ENCODE assay signal across 2 cellular contexts in the genomic region with DNA sequence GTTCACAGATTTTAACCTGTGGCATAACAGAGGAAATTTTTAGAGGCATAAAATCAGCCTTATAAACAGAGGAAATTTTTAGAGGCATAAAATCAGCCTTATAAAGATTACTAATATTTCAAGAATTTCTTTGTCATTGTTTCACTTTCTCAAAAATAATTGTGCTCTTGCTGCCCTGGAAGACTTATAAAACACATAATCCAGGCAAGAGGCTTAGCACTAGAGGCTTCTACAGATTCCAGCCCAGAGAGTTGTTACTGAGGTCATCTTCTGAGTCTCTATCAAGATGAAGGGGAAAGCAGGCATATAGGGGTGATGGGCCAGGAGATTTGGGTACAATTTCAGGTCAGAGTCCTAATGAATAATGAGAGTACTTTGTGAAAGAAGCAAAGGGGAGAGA.
TF ChIP-seq lines count a peak whose summit lies in the region.

No MANE protein-coding gene starts in this region.

TF ChIP-seq in SK-N-SH, 30 proteins besides CTCF, POLR2A, EP300 and RAD21 (continued from another document):
- TF ChIP-seq, protein P1, sequence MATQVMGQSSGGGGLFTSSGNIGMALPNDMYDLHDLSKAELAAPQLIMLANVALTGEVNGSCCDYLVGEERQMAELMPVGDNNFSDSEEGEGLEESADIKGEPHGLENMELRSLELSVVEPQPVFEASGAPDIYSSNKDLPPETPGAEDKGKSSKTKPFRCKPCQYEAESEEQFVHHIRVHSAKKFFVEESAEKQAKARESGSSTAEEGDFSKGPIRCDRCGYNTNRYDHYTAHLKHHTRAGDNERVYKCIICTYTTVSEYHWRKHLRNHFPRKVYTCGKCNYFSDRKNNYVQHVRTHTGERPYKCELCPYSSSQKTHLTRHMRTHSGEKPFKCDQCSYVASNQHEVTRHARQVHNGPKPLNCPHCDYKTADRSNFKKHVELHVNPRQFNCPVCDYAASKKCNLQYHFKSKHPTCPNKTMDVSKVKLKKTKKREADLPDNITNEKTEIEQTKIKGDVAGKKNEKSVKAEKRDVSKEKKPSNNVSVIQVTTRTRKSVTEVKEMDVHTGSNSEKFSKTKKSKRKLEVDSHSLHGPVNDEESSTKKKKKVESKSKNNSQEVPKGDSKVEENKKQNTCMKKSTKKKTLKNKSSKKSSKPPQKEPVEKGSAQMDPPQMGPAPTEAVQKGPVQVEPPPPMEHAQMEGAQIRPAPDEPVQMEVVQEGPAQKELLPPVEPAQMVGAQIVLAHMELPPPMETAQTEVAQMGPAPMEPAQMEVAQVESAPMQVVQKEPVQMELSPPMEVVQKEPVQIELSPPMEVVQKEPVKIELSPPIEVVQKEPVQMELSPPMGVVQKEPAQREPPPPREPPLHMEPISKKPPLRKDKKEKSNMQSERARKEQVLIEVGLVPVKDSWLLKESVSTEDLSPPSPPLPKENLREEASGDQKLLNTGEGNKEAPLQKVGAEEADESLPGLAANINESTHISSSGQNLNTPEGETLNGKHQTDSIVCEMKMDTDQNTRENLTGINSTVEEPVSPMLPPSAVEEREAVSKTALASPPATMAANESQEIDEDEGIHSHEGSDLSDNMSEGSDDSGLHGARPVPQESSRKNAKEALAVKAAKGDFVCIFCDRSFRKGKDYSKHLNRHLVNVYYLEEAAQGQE (IDR thresholded peaks at IDR 0.05; ENCODE audit: low read depth, low read length) = no peak
- TF ChIP-seq, protein P2, sequence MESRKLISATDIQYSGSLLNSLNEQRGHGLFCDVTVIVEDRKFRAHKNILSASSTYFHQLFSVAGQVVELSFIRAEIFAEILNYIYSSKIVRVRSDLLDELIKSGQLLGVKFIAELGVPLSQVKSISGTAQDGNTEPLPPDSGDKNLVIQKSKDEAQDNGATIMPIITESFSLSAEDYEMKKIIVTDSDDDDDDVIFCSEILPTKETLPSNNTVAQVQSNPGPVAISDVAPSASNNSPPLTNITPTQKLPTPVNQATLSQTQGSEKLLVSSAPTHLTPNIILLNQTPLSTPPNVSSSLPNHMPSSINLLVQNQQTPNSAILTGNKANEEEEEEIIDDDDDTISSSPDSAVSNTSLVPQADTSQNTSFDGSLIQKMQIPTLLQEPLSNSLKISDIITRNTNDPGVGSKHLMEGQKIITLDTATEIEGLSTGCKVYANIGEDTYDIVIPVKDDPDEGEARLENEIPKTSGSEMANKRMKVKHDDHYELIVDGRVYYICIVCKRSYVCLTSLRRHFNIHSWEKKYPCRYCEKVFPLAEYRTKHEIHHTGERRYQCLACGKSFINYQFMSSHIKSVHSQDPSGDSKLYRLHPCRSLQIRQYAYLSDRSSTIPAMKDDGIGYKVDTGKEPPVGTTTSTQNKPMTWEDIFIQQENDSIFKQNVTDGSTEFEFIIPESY (IDR thresholded peaks at IDR 0.05; ENCODE audit: borderline replicate concordance, low read depth) = no peak
- TF ChIP-seq FOSL2 (IDR thresholded peaks at IDR 0.05; ENCODE audit: borderline replicate concordance, low read depth) (no peak), GABPA (IDR thresholded peaks at IDR 0.05; ENCODE audit: low read depth) (no peak), JUND (IDR thresholded peaks at IDR 0.05) (no peak), TAF1 (IDR thresholded peaks at IDR 0.05; ENCODE audit: borderline replicate concordance, low read depth, low read length) (no peak), FOXM1 (IDR thresholded peaks at IDR 0.05; ENCODE audit: low read depth) (no peak), ELF1 (IDR thresholded peaks at IDR 0.05) (no peak), RCOR1 (IDR thresholded peaks at IDR 0.05; ENCODE audit: low read length) (no peak)
- TF ChIP-seq, protein P3, sequence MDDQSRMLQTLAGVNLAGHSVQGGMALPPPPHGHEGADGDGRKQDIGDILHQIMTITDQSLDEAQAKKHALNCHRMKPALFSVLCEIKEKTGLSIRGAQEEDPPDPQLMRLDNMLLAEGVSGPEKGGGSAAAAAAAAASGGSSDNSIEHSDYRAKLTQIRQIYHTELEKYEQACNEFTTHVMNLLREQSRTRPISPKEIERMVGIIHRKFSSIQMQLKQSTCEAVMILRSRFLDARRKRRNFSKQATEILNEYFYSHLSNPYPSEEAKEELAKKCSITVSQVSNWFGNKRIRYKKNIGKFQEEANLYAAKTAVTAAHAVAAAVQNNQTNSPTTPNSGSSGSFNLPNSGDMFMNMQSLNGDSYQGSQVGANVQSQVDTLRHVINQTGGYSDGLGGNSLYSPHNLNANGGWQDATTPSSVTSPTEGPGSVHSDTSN (IDR thresholded peaks at IDR 0.05) = no peak
- TF ChIP-seq, protein P4, sequence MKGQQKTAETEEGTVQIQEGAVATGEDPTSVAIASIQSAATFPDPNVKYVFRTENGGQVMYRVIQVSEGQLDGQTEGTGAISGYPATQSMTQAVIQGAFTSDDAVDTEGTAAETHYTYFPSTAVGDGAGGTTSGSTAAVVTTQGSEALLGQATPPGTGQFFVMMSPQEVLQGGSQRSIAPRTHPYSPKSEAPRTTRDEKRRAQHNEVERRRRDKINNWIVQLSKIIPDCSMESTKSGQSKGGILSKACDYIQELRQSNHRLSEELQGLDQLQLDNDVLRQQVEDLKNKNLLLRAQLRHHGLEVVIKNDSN (IDR thresholded peaks at IDR 0.05; ENCODE audit: borderline replicate concordance, low read depth) = no peak

TF ChIP-seq in SK-N-SH treated with all-trans-retinoic acid at 6 μM for 48 hours, 23 proteins besides CTCF, POLR2A, EP300 and RAD21 (continued from another document):
- TF ChIP-seq, protein P5, sequence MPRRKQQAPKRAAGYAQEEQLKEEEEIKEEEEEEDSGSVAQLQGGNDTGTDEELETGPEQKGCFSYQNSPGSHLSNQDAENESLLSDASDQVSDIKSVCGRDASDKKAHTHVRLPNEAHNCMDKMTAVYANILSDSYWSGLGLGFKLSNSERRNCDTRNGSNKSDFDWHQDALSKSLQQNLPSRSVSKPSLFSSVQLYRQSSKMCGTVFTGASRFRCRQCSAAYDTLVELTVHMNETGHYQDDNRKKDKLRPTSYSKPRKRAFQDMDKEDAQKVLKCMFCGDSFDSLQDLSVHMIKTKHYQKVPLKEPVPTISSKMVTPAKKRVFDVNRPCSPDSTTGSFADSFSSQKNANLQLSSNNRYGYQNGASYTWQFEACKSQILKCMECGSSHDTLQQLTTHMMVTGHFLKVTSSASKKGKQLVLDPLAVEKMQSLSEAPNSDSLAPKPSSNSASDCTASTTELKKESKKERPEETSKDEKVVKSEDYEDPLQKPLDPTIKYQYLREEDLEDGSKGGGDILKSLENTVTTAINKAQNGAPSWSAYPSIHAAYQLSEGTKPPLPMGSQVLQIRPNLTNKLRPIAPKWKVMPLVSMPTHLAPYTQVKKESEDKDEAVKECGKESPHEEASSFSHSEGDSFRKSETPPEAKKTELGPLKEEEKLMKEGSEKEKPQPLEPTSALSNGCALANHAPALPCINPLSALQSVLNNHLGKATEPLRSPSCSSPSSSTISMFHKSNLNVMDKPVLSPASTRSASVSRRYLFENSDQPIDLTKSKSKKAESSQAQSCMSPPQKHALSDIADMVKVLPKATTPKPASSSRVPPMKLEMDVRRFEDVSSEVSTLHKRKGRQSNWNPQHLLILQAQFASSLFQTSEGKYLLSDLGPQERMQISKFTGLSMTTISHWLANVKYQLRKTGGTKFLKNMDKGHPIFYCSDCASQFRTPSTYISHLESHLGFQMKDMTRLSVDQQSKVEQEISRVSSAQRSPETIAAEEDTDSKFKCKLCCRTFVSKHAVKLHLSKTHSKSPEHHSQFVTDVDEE (CRISPR knock-in tag; IDR thresholded peaks at IDR 0.05) = no peak
- TF ChIP-seq SNAI2 (CRISPR knock-in tag; IDR thresholded peaks at IDR 0.05) = no peak
- TF ChIP-seq ZNF565 (CRISPR knock-in tag; conservative IDR thresholded peaks at IDR 0.05; ENCODE audit: low read depth) = no peak
- no peak for TF ChIP-seq GLIS3 (CRISPR knock-in tag; IDR thresholded peaks at IDR 0.05)
- TF ChIP-seq, protein P6, sequence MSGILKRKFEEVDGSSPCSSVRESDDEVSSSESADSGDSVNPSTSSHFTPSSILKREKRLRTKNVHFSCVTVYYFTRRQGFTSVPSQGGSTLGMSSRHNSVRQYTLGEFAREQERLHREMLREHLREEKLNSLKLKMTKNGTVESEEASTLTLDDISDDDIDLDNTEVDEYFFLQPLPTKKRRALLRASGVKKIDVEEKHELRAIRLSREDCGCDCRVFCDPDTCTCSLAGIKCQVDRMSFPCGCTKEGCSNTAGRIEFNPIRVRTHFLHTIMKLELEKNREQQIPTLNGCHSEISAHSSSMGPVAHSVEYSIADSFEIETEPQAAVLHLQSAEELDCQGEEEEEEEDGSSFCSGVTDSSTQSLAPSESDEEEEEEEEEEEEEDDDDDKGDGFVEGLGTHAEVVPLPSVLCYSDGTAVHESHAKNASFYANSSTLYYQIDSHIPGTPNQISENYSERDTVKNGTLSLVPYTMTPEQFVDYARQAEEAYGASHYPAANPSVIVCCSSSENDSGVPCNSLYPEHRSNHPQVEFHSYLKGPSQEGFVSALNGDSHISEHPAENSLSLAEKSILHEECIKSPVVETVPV (CRISPR knock-in tag; IDR thresholded peaks at IDR 0.05) = no peak
- no peak for TF ChIP-seq CSDC2 (CRISPR knock-in tag; IDR thresholded peaks at IDR 0.05)
- TF ChIP-seq TOX (CRISPR knock-in tag; IDR thresholded peaks at IDR 0.05; ENCODE audit: borderline replicate concordance) = no peak
- no peak for TF ChIP-seq BACH2 (CRISPR knock-in tag; IDR thresholded peaks at IDR 0.05; ENCODE audit: borderline replicate concordance)
- TF ChIP-seq ZFP3 (CRISPR knock-in tag; IDR thresholded peaks at IDR 0.05) = no peak
- no peak for TF ChIP-seq PPARA (CRISPR knock-in tag; IDR thresholded peaks at IDR 0.05; ENCODE audit: borderline replicate concordance)
